ENCODE assay signal across 24 cellular contexts in the genomic region with DNA sequence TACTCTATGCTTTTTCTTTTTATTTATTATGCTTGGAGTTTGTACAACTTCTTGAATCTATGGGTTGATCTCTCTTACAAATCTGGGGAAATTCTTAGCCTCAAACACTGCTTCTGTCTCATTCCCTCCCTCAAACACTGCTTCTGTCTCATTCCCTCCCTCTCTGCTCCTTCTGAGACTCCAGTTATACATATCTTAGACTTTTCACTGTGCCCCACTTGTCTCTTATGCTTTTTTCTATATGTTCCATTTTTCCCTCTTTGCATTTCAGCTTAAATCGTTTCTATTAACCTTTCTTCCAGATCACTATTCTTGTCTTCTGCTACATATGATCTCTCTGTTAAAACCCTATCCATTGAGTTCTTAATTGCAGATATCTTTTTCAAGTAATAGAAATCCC. TPM values are rescaled to one million over a fixed set of nuclear protein-coding genes. Genes with fewer than 3 reads are reported as not detected.
A peak's percentile ranks its signal among the peaks of the same experiment; 100 is the strongest.
DNase-seq lines count a peak whose midpoint lies in the region; ATAC-seq and TF ChIP-seq lines count a peak whose summit lies in the region.
"Had no signal": no experiment of that assay in that cellular context is flagged by ENCODE, and none has a peak within 500 bp of the region (broad histone marks: within the 10 kb centered on the region; RNA-seq: fewer than 3 reads in every experiment).

No MANE protein-coding gene starts in this region.

- H3K36me3 ChIP-seq in HEK293 (ENCODE audit: control insufficient read depth in 2 of 2, insufficient read depth in 1 of 2, low read length in 2 of 2): no peaks in the 10 kb centered on the region
- H3K36me3 ChIP-seq: adrenal gland, HAP-1, pancreas, sigmoid colon had no signal

- peaks cover 45% of the 10 kb centered on the region for H3K36me3 Mint-ChIP-seq in activated CD4-positive, alpha-beta T cell treated with anti-CD3 and anti-CD28 coated beads, Interleukin-2, amount 10 ng/mL, durations not matched to agents 24 days and 14 days (ENCODE audit: low read depth)
- peaks cover 57% of the 10 kb centered on the region for H3K36me3 Mint-ChIP-seq in activated T-helper 2 cell treated with anti-CD3 and anti-CD28 coated beads, Interferon-gamma antibody, Interleukin-2, Interleukin-4, amounts not matched to agents 10 μg/mL and 5 μg/mL and 100 μg/mL, durations not matched to agents 14 hours and 24 hours and 36 hours (ENCODE audit: low read depth)
- peaks cover 14% of the 10 kb centered on the region for H3K36me3 Mint-ChIP-seq in natural killer cell treated with Interleukin-12 subunit alpha and Interleukin-12 subunit beta and Interleukin-15 and Interleukin-18, amount 100 ng/mL, for 72 hours

- CTCF ChIA-PET in HEK293 (lab: Yijun Ruan, JAX): interaction anchor here (1.0 kb wide), 1 partner anchor 11 kb away, joined by 3 read pairs; no protein-coding TSS in a partner anchor

- no peaks in the 10 kb centered on the region for H3K27me3 Mint-ChIP-seq in activated CD4-positive, alpha-beta T cell treated with anti-CD3 and anti-CD28 coated beads, Interleukin-2, amount 10 ng/mL, durations not matched to agents 24 days and 14 days
- H3K27me3 Mint-ChIP-seq in activated T-helper 2 cell treated with anti-CD3 and anti-CD28 coated beads, Interferon-gamma antibody, Interleukin-2, Interleukin-4, amounts not matched to agents 10 μg/mL and 5 μg/mL and 100 μg/mL, durations not matched to agents 14 hours and 24 hours and 36 hours (ENCODE audit: low read depth): no peaks in the 10 kb centered on the region
- H3K27me3 Mint-ChIP-seq in natural killer cell treated with Interleukin-12 subunit alpha and Interleukin-12 subunit beta and Interleukin-15 and Interleukin-18, amount 100 ng/mL, for 72 hours: no peaks in the 10 kb centered on the region
- H3K27me3 Mint-ChIP-seq: dendritic cell treated with granulocyte-macrophage colony-stimulating factor and Interleukin-4, amounts not matched to agents 40 ng/mL and 50 ng/mL, for 4 days had no signal

- POLR2A ChIA-PET in HEK293 (lab: Yijun Ruan, JAX): no interaction called here

- peak in 1 of 2 donors; percentile 7 for ATAC-seq in natural killer cell treated with Interleukin-12 subunit alpha and Interleukin-12 subunit beta and Interleukin-15 and Interleukin-18, amount 100 ng/mL, for 72 hours
- no peak for ATAC-seq in GM21381 (IDR thresholded peaks at IDR 0.05; ENCODE audit: unreplicated experiment)
- ATAC-seq: foreskin keratinocyte, pancreas had no signal

- no peaks in the 10 kb centered on the region for H3K9me3 Mint-ChIP-seq in activated CD4-positive, alpha-beta T cell treated with anti-CD3 and anti-CD28 coated beads, Interleukin-2, amount 10 ng/mL, durations not matched to agents 24 days and 14 days
- H3K9me3 Mint-ChIP-seq in activated T-helper 2 cell treated with anti-CD3 and anti-CD28 coated beads, Interferon-gamma antibody, Interleukin-2, Interleukin-4, amounts not matched to agents 10 μg/mL and 5 μg/mL and 100 μg/mL, durations not matched to agents 14 hours and 24 hours and 36 hours: no peaks in the 10 kb centered on the region
- no peaks in the 10 kb centered on the region for H3K9me3 Mint-ChIP-seq in natural killer cell treated with Interleukin-12 subunit alpha and Interleukin-12 subunit beta and Interleukin-15 and Interleukin-18, amount 100 ng/mL, for 72 hours
- H3K9me3 Mint-ChIP-seq: dendritic cell treated with granulocyte-macrophage colony-stimulating factor and Interleukin-4, amounts not matched to agents 40 ng/mL and 50 ng/mL, for 4 days; type B pancreatic cell had no signal

- no peak for DNase-seq in activated CD4-positive, alpha-beta T cell treated with anti-CD3 and anti-CD28 coated beads, Interleukin-2, amount 10 ng/mL, durations not matched to agents 24 days and 14 days
- DNase-seq in activated CD4-positive, alpha-beta T cell treated with anti-CD3 and anti-CD28 coated beads, Interleukin-2, amount 50 U/mL, for 48 hours: no peak
- no peak for DNase-seq in activated T-helper 2 cell treated with anti-CD3 and anti-CD28 coated beads, Interferon-gamma antibody, Interleukin-2, Interleukin-4, amounts not matched to agents 10 μg/mL and 5 μg/mL and 100 μg/mL, durations not matched to agents 14 hours and 24 hours and 36 hours (ENCODE audit: low spot score)
- no peak for DNase-seq in natural killer cell treated with Interleukin-12 subunit alpha and Interleukin-12 subunit beta and Interleukin-15 and Interleukin-18, amount 100 ng/mL, for 72 hours (ENCODE audit: low spot score)
- DNase-seq in superior temporal gyrus (ENCODE audit: extremely low spot score) (no peak), NCI-H187 treated with DMSO at 0.1 percent for 48 hours (lab: John Stamatoyannopoulos, UW) (no peak)
- DNase-seq: adrenal gland; C1 segment of cervical spinal cord; foreskin keratinocyte; kidney glomerular epithelial cell; NCI-H1436 treated with DMSO at 0.1 percent for 48 hours; NCI-H2171 treated with DMSO at 0.1 percent for 48 hours; NCI-H69; OCI-M1; pancreas; SIG-M5; sigmoid colon; stimulated activated naive CD4-positive, alpha-beta T cell treated with Interleukin-2 at 50 U/mL for 16 hours had no signal

- H3K27ac Mint-ChIP-seq in activated CD4-positive, alpha-beta T cell treated with anti-CD3 and anti-CD28 coated beads, Interleukin-2, amount 10 ng/mL, durations not matched to agents 24 days and 14 days: peak overlapping the region; percentile 82
- H3K27ac Mint-ChIP-seq in activated T-helper 2 cell treated with anti-CD3 and anti-CD28 coated beads, Interferon-gamma antibody, Interleukin-2, Interleukin-4, amounts not matched to agents 10 μg/mL and 5 μg/mL and 100 μg/mL, durations not matched to agents 14 hours and 24 hours and 36 hours: peak overlapping the region; percentile 85
- H3K27ac Mint-ChIP-seq in natural killer cell treated with Interleukin-12 subunit alpha and Interleukin-12 subunit beta and Interleukin-15 and Interleukin-18, amount 100 ng/mL, for 72 hours: peak overlapping the region; percentile 44 to 50
- H3K27ac Mint-ChIP-seq: dendritic cell treated with granulocyte-macrophage colony-stimulating factor and Interleukin-4, amounts not matched to agents 40 ng/mL and 50 ng/mL, for 4 days; type B pancreatic cell had no signal

- TF ChIP-seq CTCF in HEK293 (tag by site-specific recombination; IDR thresholded peaks at IDR 0.05): no peak

- intact Hi-C loops in activated CD4-positive, alpha-beta T cell treated with anti-CD3 and anti-CD28 coated beads, Interleukin-2, amount 10 ng/mL, durations not matched to agents 24 days and 14 days (cut with micrococcal nuclease): loop anchor here (5.0 kb wide), 1 partner anchor 86 kb away; no protein-coding TSS in a partner anchor
- intact Hi-C loops in activated T-helper 2 cell treated with anti-CD3 and anti-CD28 coated beads, Interferon-gamma antibody, Interleukin-2, Interleukin-4, amounts not matched to agents 10 μg/mL and 5 μg/mL and 100 μg/mL, durations not matched to agents 14 hours and 24 hours and 36 hours (cut with micrococcal nuclease): loop anchor here (2.0 kb wide), 3 partner anchors 14 to 162 kb away; partner anchors contain the start of gene RFTN1

- peaks cover 53% of the 10 kb centered on the region for H3K4me1 Mint-ChIP-seq in activated CD4-positive, alpha-beta T cell treated with anti-CD3 and anti-CD28 coated beads, Interleukin-2, amount 10 ng/mL, durations not matched to agents 24 days and 14 days
- peaks cover 56% of the 10 kb centered on the region for H3K4me1 Mint-ChIP-seq in activated T-helper 2 cell treated with anti-CD3 and anti-CD28 coated beads, Interferon-gamma antibody, Interleukin-2, Interleukin-4, amounts not matched to agents 10 μg/mL and 5 μg/mL and 100 μg/mL, durations not matched to agents 14 hours and 24 hours and 36 hours (ENCODE audit: low read depth)
- peaks cover 51 to 52% of the 10 kb centered on the region in 2 donors for H3K4me1 Mint-ChIP-seq in natural killer cell treated with Interleukin-12 subunit alpha and Interleukin-12 subunit beta and Interleukin-15 and Interleukin-18, amount 100 ng/mL, for 72 hours (ENCODE audit: low read depth in 2 of 2)

- peaks cover 10% of the 10 kb centered on the region for H3K4me1 ChIP-seq in HEK293 (ENCODE audit: control insufficient read depth, insufficient read depth, low read length)
- H3K4me1 ChIP-seq: foreskin keratinocyte, HAP-1, pancreas, sigmoid colon had no signal

- no peaks in the 10 kb centered on the region; the same call in 1 of the 2 replicates for H3K9me3 ChIP-seq in HEK293 (ENCODE audit: control insufficient read depth, insufficient read depth, low read depth, low read length)
- H3K9me3 ChIP-seq: adrenal gland, HAP-1, pancreas, sigmoid colon had no signal

- no peak overlapping the region for H3K4me3 ChIP-seq in HEK293 (ENCODE audit: low read depth, low read length)
- H3K4me3 ChIP-seq: adrenal gland, HAP-1, pancreas, sigmoid colon had no signal

- H3K27ac ChIP-seq in HEK293 (ENCODE audit: extremely low read depth, low read depth, low read length): no peak overlapping the region
- H3K27ac ChIP-seq: adrenal gland, epithelial cell of prostate, foreskin keratinocyte, pancreas had no signal

- peak overlapping the region; percentile 28 for H3K4me3 Mint-ChIP-seq in activated CD4-positive, alpha-beta T cell treated with anti-CD3 and anti-CD28 coated beads, Interleukin-2, amount 10 ng/mL, durations not matched to agents 24 days and 14 days
- peak overlapping the region; percentile 50 for H3K4me3 Mint-ChIP-seq in activated T-helper 2 cell treated with anti-CD3 and anti-CD28 coated beads, Interferon-gamma antibody, Interleukin-2, Interleukin-4, amounts not matched to agents 10 μg/mL and 5 μg/mL and 100 μg/mL, durations not matched to agents 14 hours and 24 hours and 36 hours (ENCODE audit: low read depth)
- peak overlapping the region; percentile 32 for H3K4me3 Mint-ChIP-seq in natural killer cell treated with Interleukin-12 subunit alpha and Interleukin-12 subunit beta and Interleukin-15 and Interleukin-18, amount 100 ng/mL, for 72 hours
- H3K4me3 Mint-ChIP-seq: dendritic cell treated with granulocyte-macrophage colony-stimulating factor and Interleukin-4, amounts not matched to agents 40 ng/mL and 50 ng/mL, for 4 days; type B pancreatic cell had no signal

TF ChIP-seq in HEK293, 187 proteins besides CTCF, POLR2A, EP300 and RAD21 (continues in another document):
- TF ChIP-seq ZNF133 (tag by site-specific recombination; IDR thresholded peaks at IDR 0.05): peak; percentile 96
- TF ChIP-seq REPIN1 (tag by site-specific recombination; IDR thresholded peaks at IDR 0.05; ENCODE audit: low read depth): no peak
- TF ChIP-seq ZNF114 (tag by site-specific recombination; IDR thresholded peaks at IDR 0.05): no peak
- no peak for TF ChIP-seq KLF16 (tag by site-specific recombination; IDR thresholded peaks at IDR 0.05)

RNA-seq across cellular contexts. Expression of gene RFTN1, which starts 50.4 kb away (rescaled TPM):
- 90.6 and 92.4 TPM in 2 replicates for total RNA-seq in activated CD4-positive, alpha-beta T cell treated with anti-CD3 and anti-CD28 coated beads, Interleukin-2, amount 10 ng/mL, durations not matched to agents 24 days and 14 days
- total RNA-seq in activated T-helper 2 cell treated with anti-CD3 and anti-CD28 coated beads, Interferon-gamma antibody, Interleukin-2, Interleukin-4, amounts not matched to agents 10 μg/mL and 5 μg/mL and 100 μg/mL, durations not matched to agents 14 hours and 24 hours and 36 hours: 90.4 and 93.7 TPM in 2 replicates
- total RNA-seq in natural killer cell treated with Interleukin-12 subunit alpha and Interleukin-12 subunit beta and Interleukin-15 and Interleukin-18, amount 100 ng/mL, for 72 hours: 100 to 1,000 TPM; 194 to 201 TPM
